ENCODE assay signal across 9 cellular contexts in genomic region chr5:168290902-168291280, GRCh38. TPM values are rescaled to one million over a fixed set of nuclear protein-coding genes. Genes with fewer than 3 reads are reported as not detected.
A peak's percentile ranks its signal among the peaks of the same experiment; 100 is the strongest.
DNase-seq lines count a peak whose midpoint lies in the region; ATAC-seq, FAIRE-seq and TF ChIP-seq lines count a peak whose summit lies in the region.
"Had no signal": no experiment of that assay in that cellular context is flagged by ENCODE, and none has a peak within 500 bp of the region (broad histone marks: within the 10 kb centered on the region; RNA-seq: fewer than 3 reads in every experiment).

No MANE protein-coding gene starts in this region.

- H3K9me1 ChIP-seq in keratinocyte (ENCODE audit: control insufficient read depth, extremely low read depth, insufficient read depth, low read length), result no peaks in the 10 kb centered on the region

- no peaks in the 10 kb centered on the region for H3K36me3 Mint-ChIP-seq in activated CD4-positive, alpha-beta memory T cell treated with anti-CD3 and anti-CD28 coated beads for 36 hours
- H3K36me3 Mint-ChIP-seq in activated CD4-positive, alpha-beta memory T cell treated with anti-CD3 and anti-CD28 coated beads, Interleukin-2, amount 10 ng/mL, durations not matched to agents 7 days and 5 days (ENCODE audit: low read depth), result no peaks in the 10 kb centered on the region
- no peaks in the 10 kb centered on the region for H3K36me3 Mint-ChIP-seq in activated naive CD8-positive, alpha-beta T cell treated with anti-CD3 and anti-CD28 coated beads, Interleukin-2, amount 10 ng/mL, durations not matched to agents 7 days and 5 days

- H3K27me3 Mint-ChIP-seq in activated CD4-positive, alpha-beta memory T cell treated with anti-CD3 and anti-CD28 coated beads for 36 hours, result peaks cover 15% of the 10 kb centered on the region
- H3K27me3 Mint-ChIP-seq in activated CD4-positive, alpha-beta memory T cell treated with anti-CD3 and anti-CD28 coated beads, Interleukin-2, amount 10 ng/mL, durations not matched to agents 7 days and 5 days, result peaks cover 44% of the 10 kb centered on the region
- H3K27me3 Mint-ChIP-seq in activated naive CD8-positive, alpha-beta T cell treated with anti-CD3 and anti-CD28 coated beads, Interleukin-2, amount 10 ng/mL, durations not matched to agents 7 days and 5 days, result peaks cover 51% of the 10 kb centered on the region

- no peaks in the 10 kb centered on the region for H3K27me3 ChIP-seq in keratinocyte (ENCODE audit: control insufficient read depth, extremely low read depth, insufficient read depth, low read length)
- peaks cover 3 to 12% (median 10%) of the 10 kb centered on the region in 5 donors for H3K27me3 ChIP-seq in subcutaneous abdominal adipose tissue (ENCODE audit: control insufficient read depth in 5 of 5, insufficient read depth in 4 of 5, low read length in 5 of 5)

- peaks cover 54% of the 10 kb centered on the region for H3K4me1 ChIP-seq in keratinocyte (ENCODE audit: control insufficient read depth, extremely low read depth, insufficient read depth, low read length)
- peaks cover 0 to 35% (median 16%) of the 10 kb centered on the region in 5 donors for H3K4me1 ChIP-seq in subcutaneous abdominal adipose tissue (ENCODE audit: control insufficient read depth in 5 of 5, insufficient read depth in 5 of 5, low read length in 5 of 5)

- no peaks in the 10 kb centered on the region for H3K9me3 ChIP-seq in keratinocyte (ENCODE audit: control insufficient read depth, low read depth, low read length)
- H3K9me3 ChIP-seq in subcutaneous abdominal adipose tissue (ENCODE audit: control insufficient read depth in 5 of 5, low read length in 5 of 5), result no peaks in the 10 kb centered on the region

- FAIRE-seq in keratinocyte (lab: Jason Lieb, UNC), result no peak

- CTCF ChIA-PET in activated CD4-positive, alpha-beta memory T cell treated with anti-CD3 and anti-CD28 coated beads for 36 hours (lab: Charles Lee), result interaction anchor here (0.8 to 1.5 kb wide), 3 partner anchors 9 to 21 kb away, joined by 3 to 4 read pairs (median 3); no protein-coding TSS in a partner anchor
- CTCF ChIA-PET in activated CD4-positive, alpha-beta memory T cell treated with anti-CD3 and anti-CD28 coated beads, Interleukin-2, amount 10 ng/mL, durations not matched to agents 7 days and 5 days (lab: Charles Lee), result no interaction called here

- TF ChIP-seq CTCF in keratinocyte (optimal IDR thresholded peaks at IDR 0.05 in 1 of 3, IDR thresholded peaks at IDR 0.05 in 1 of 3, conservative IDR thresholded peaks at IDR 0.05 in 1 of 3; ENCODE audit: extremely low read depth in 1 of 3, insufficient read depth in 2 of 3, low read length in 3 of 3), result no peak

- peak overlapping the region; percentile 72 to 77 (median 76) for H3K4me3 ChIP-seq in keratinocyte (ENCODE audit: control insufficient read depth in 2 of 3, extremely low read depth in 1 of 3, insufficient read depth in 2 of 3, low read depth in 1 of 3, low read length in 3 of 3)
- H3K4me3 ChIP-seq in subcutaneous abdominal adipose tissue (ENCODE audit: low read depth in 1 of 5, low read length in 5 of 5), result peak overlapping the region in 4 of 5 donors; percentile 36 to 70 (median 60)

- intact Hi-C loops in activated CD4-positive, alpha-beta memory T cell treated with anti-CD3 and anti-CD28 coated beads for 36 hours (cut with micrococcal nuclease), result loop anchor here (5.0 kb wide), 1 partner anchor 316 kb away; no protein-coding TSS in a partner anchor

- H3K79me2 ChIP-seq in keratinocyte (ENCODE audit: control insufficient read depth, insufficient read depth, low read length), result peaks cover 41% of the 10 kb centered on the region

- no peaks in the 10 kb centered on the region for H4K20me1 ChIP-seq in keratinocyte (ENCODE audit: control insufficient read depth, extremely low read depth, insufficient read depth, low read length)

- peak overlapping the region; percentile 64 for H3K4me3 Mint-ChIP-seq in activated CD4-positive, alpha-beta memory T cell treated with anti-CD3 and anti-CD28 coated beads for 36 hours
- H3K4me3 Mint-ChIP-seq in activated CD4-positive, alpha-beta memory T cell treated with anti-CD3 and anti-CD28 coated beads, Interleukin-2, amount 10 ng/mL, durations not matched to agents 7 days and 5 days, result no peak overlapping the region
- H3K4me3 Mint-ChIP-seq in activated naive CD8-positive, alpha-beta T cell treated with anti-CD3 and anti-CD28 coated beads, Interleukin-2, amount 10 ng/mL, durations not matched to agents 7 days and 5 days, result peak overlapping the region; percentile 61

- peak overlapping the region; percentile 90 for H3K4me2 ChIP-seq in keratinocyte (ENCODE audit: control insufficient read depth, extremely low read depth, insufficient read depth, low read depth, low read length)

- H3K27ac ChIP-seq in keratinocyte (ENCODE audit: control insufficient read depth, insufficient read depth, low read length) (peak overlapping the region; percentile 68), subcutaneous abdominal adipose tissue (ENCODE audit: low read depth, low read length) (no peak overlapping the region)

- no peak for ATAC-seq in activated naive CD8-positive, alpha-beta T cell treated with anti-CD3 and anti-CD28 coated beads, Interleukin-2, amount 10 ng/mL, durations not matched to agents 7 days and 5 days (ENCODE audit: low read depth)
- ATAC-seq in HG02973 (IDR thresholded peaks at IDR 0.05; ENCODE audit: unreplicated experiment) (no peak), GM18858 (IDR thresholded peaks at IDR 0.05; ENCODE audit: unreplicated experiment) (no peak)

- H3K36me3 ChIP-seq in keratinocyte (ENCODE audit: control insufficient read depth in 2 of 2, extremely low read depth in 1 of 2, insufficient read depth in 2 of 2, low read length in 2 of 2) (peaks cover 0 to 4% of the 10 kb centered on the region in 2 experiments), subcutaneous abdominal adipose tissue (ENCODE audit: control insufficient read depth in 5 of 5, insufficient read depth in 5 of 5, low read length in 5 of 5) (no peaks in the 10 kb centered on the region)

- peak overlapping the region; percentile 67 for H2AFZ ChIP-seq in keratinocyte (ENCODE audit: control insufficient read depth, low read length)

- H3K9ac ChIP-seq in keratinocyte (ENCODE audit: control insufficient read depth, extremely low read depth, insufficient read depth, low read length), result peak overlapping the region; percentile 69
- H3K9ac ChIP-seq in subcutaneous abdominal adipose tissue (ENCODE audit: low read length in 5 of 5), result peak overlapping the region in 1 of 5 donors; percentile 47

- DNase-seq in activated CD4-positive, alpha-beta memory T cell treated with anti-CD3 and anti-CD28 coated beads for 36 hours, result no peak
- no peak for DNase-seq in activated CD4-positive, alpha-beta memory T cell treated with anti-CD3 and anti-CD28 coated beads, Interleukin-2, amount 10 ng/mL, durations not matched to agents 7 days and 5 days
- DNase-seq in activated naive CD8-positive, alpha-beta T cell treated with anti-CD3 and anti-CD28 coated beads, Interleukin-2, amount 10 ng/mL, durations not matched to agents 7 days and 5 days, result no peak
- DNase-seq in keratinocyte (ENCODE audit: low read depth, low spot score) (no peak), NAMALWA (ENCODE audit: low spot score) (no peak)
- DNase-seq: SHP77 had no signal

- POLR2A ChIA-PET in activated CD4-positive, alpha-beta memory T cell treated with anti-CD3 and anti-CD28 coated beads for 36 hours (lab: Charles Lee), result no interaction called here
- POLR2A ChIA-PET in activated CD4-positive, alpha-beta memory T cell treated with anti-CD3 and anti-CD28 coated beads, Interleukin-2, amount 10 ng/mL, durations not matched to agents 7 days and 5 days (lab: Charles Lee), result no interaction called here
- POLR2A ChIA-PET in activated naive CD8-positive, alpha-beta T cell treated with anti-CD3 and anti-CD28 coated beads, Interleukin-2, amount 10 ng/mL, durations not matched to agents 7 days and 5 days (lab: Charles Lee), result no interaction called here

- no peak overlapping the region for H3K27ac Mint-ChIP-seq in activated CD4-positive, alpha-beta memory T cell treated with anti-CD3 and anti-CD28 coated beads for 36 hours
- H3K27ac Mint-ChIP-seq in activated CD4-positive, alpha-beta memory T cell treated with anti-CD3 and anti-CD28 coated beads, Interleukin-2, amount 10 ng/mL, durations not matched to agents 7 days and 5 days, result no peak overlapping the region
- H3K27ac Mint-ChIP-seq in activated naive CD8-positive, alpha-beta T cell treated with anti-CD3 and anti-CD28 coated beads, Interleukin-2, amount 10 ng/mL, durations not matched to agents 7 days and 5 days, result no peak overlapping the region

- dilution Hi-C loops in keratinocyte (cut with MboI; ENCODE audit: extremely low pct_ligation_motif_present, low sequenced_read_pairs), result no loop called here

- peaks cover 35% of the 10 kb centered on the region for H3K4me1 Mint-ChIP-seq in activated CD4-positive, alpha-beta memory T cell treated with anti-CD3 and anti-CD28 coated beads for 36 hours (ENCODE audit: low read depth)
- peaks cover 5% of the 10 kb centered on the region for H3K4me1 Mint-ChIP-seq in activated CD4-positive, alpha-beta memory T cell treated with anti-CD3 and anti-CD28 coated beads, Interleukin-2, amount 10 ng/mL, durations not matched to agents 7 days and 5 days
- peaks cover 5% of the 10 kb centered on the region for H3K4me1 Mint-ChIP-seq in activated naive CD8-positive, alpha-beta T cell treated with anti-CD3 and anti-CD28 coated beads, Interleukin-2, amount 10 ng/mL, durations not matched to agents 7 days and 5 days

- H3K9me3 Mint-ChIP-seq in activated CD4-positive, alpha-beta memory T cell treated with anti-CD3 and anti-CD28 coated beads for 36 hours, result no peaks in the 10 kb centered on the region
- no peaks in the 10 kb centered on the region for H3K9me3 Mint-ChIP-seq in activated CD4-positive, alpha-beta memory T cell treated with anti-CD3 and anti-CD28 coated beads, Interleukin-2, amount 10 ng/mL, durations not matched to agents 7 days and 5 days
- no peaks in the 10 kb centered on the region for H3K9me3 Mint-ChIP-seq in activated naive CD8-positive, alpha-beta T cell treated with anti-CD3 and anti-CD28 coated beads, Interleukin-2, amount 10 ng/mL, durations not matched to agents 7 days and 5 days

RNA-seq across cellular contexts. Expression of gene WWC1, which starts 0.6 kb away (rescaled TPM):
- 1 to 10 TPM in 1 of 2 experiments, under 1 TPM in 1; 0.82 to 1.3 TPM for total RNA-seq in activated CD4-positive, alpha-beta memory T cell treated with anti-CD3 and anti-CD28 coated beads for 36 hours
- not detected for total RNA-seq in activated CD4-positive, alpha-beta memory T cell treated with anti-CD3 and anti-CD28 coated beads, Interleukin-2, amount 10 ng/mL, durations not matched to agents 7 days and 5 days
- total RNA-seq in activated naive CD8-positive, alpha-beta T cell treated with anti-CD3 and anti-CD28 coated beads, Interleukin-2, amount 10 ng/mL, durations not matched to agents 7 days and 5 days, result under 1 TPM; 0.22 to 0.82 TPM
- 18.3 to 22.6 TPM (median 19.8 TPM) in 3 replicates for polyA plus RNA-seq in keratinocyte
- 32.8 TPM for polyA plus RNA-seq in keratinocyte (2011; ENCODE audit: low read depth)
- polyA plus RNA-seq in keratinocyte (2011; cell fraction: cytosol; rRNA removed), result 17.6 and 21.8 TPM in 2 replicates
- polyA plus RNA-seq in keratinocyte (2011; cell fraction: nucleus; rRNA removed), result 33.1 and 38.0 TPM in 2 replicates
- 29.5 and 31.5 TPM in 2 replicates for polyA plus RNA-seq in keratinocyte (2012; ENCODE audit: low replicate concordance)
- 31.9 to 43.2 TPM (median 33.1 TPM) in 3 replicates for polyA minus RNA-seq in keratinocyte
- 21.5 TPM for polyA minus RNA-seq in keratinocyte (2011; cell fraction: cytosol; rRNA and poly(A)+ RNA removed)
- polyA minus RNA-seq in keratinocyte (2011; cell fraction: nucleus; rRNA and poly(A)+ RNA removed), result 22.1 and 30.9 TPM in 2 replicates
